In the genomic region with DNA sequence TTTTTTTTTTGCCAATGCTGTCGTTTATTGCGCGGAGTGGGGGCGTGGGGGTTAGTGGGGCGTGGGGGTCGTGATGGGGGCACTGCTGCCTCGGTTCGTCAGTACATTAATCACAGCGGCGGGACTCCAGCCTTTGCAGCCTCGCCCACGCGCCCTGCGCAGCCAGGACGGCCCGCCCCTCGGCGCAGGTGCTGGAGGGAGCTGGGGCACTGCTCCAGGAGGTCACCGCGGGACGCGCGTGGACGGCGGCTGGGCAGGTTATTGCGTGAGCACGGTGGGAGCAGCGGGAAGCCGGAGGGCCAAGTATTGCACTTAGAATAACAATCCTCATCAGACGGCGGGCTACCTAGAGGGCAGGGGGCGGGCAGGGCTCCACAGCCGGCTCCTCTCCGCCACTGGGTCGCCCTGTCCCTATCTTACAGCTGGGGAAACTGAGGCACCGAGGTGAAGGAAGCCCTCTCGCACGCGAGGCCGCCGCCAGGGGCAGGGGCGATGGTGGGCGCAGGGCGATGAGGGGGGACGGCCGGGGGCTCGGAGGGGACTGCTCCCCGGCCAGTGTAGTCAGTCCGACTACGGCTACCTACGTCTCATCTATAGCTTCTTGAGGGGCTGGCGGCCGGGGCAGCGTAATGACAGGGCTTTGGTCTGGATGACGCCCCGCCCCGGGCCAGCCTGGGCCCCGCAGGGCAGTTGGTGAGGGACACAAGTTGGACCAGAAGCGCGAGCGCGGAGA, we compare ENCODE assay signal across 1 cellular context. TPM values are rescaled to one million over a fixed set of nuclear protein-coding genes. Genes with fewer than 3 reads are reported as not detected.
"Had no signal": no experiment of that assay in that cellular context is flagged by ENCODE, and none has a peak within 500 bp of the region (broad histone marks: within the 10 kb centered on the region; RNA-seq: fewer than 3 reads in every experiment).

No MANE protein-coding gene starts in this region.

RNA-seq across cellular contexts. Expression of gene NPIPB9, which starts 4.8 kb away (rescaled TPM):
- total RNA-seq: IMR-90 had no signal
